Comparison of ENCODE assay signal across 8 cellular contexts in the genomic region with DNA sequence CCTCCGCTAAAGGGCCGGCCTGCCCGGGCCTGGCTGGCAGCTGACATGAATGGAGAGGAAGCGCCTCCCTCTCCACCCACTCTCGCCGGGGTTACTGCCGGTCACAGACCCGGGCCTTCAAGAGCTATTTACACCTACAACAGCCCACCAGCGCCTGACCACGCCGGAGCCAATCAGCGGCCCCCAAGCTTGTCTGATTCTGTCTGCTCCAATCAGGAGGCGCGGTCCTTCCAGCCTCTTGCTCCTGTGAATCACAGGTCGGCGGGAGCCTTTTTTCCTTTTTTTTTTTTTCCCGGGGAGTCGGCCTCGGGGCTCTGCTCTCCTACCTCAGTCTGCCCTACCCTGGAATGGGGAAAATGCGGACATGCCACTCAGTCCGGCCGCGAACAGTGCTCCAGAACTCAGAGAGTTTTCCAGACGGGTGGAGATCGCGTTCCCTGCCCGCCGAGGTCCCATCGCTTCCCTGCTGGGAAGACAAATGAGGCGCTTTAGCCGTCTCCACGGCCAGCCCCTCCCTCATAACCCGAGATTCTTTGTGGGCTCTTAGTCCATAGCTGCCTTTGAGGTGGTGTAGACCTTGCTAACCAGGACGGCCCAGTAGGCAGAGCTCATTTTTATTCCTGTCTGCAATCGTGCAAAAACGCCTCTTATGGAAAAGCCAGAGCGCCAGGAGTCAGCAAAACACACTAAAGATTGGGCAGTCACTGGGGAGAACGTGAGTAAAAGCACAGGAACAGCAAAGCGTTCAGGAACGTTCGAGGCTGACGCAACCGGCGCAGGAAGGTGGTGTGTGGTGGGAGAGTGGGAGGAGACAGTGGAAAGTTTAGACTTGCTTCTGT. TPM values are rescaled to one million over a fixed set of nuclear protein-coding genes. Genes with fewer than 3 reads are reported as not detected.
DNase-seq lines count a peak whose midpoint lies in the region; ATAC-seq, FAIRE-seq and TF ChIP-seq lines count a peak whose summit lies in the region.

No MANE protein-coding gene starts in this region.

- H3K36me3 Mint-ChIP-seq in natural killer cell treated with Interleukin-12 subunit alpha and Interleukin-12 subunit beta and Interleukin-15 and Interleukin-18, amount 100 ng/mL, for 72 hours, result no peaks in the 10 kb centered on the region

- no peak overlapping the region for H3K27ac Mint-ChIP-seq in natural killer cell treated with Interleukin-12 subunit alpha and Interleukin-12 subunit beta and Interleukin-15 and Interleukin-18, amount 100 ng/mL, for 72 hours

- no peak for FAIRE-seq in H54 (lab: Jason Lieb, UNC)

- peak; percentile 25 for TF ChIP-seq POLR2A in H54 (IDR thresholded peaks at IDR 0.05; ENCODE audit: low read depth, low read length)

- peak; percentile 99 for DNase-seq in ELR (ENCODE audit: low read depth)
- peak; percentile 93 for DNase-seq in H54 (ENCODE audit: insufficient read length, low spot score)
- peak; percentile 96 for DNase-seq in LoVo (ENCODE audit: low spot score)
- DNase-seq in RPMI8226, result peak; percentile 90
- peak; percentile 79 for DNase-seq in activated T-helper 9 cell treated with anti-CD3 and anti-CD28 coated beads, Interleukin-2, amount 50 U/mL, for 16 hours (ENCODE audit: low read depth)
- DNase-seq in fibroblast of the conjunctiva (ENCODE audit: low read depth), result peak; percentile 100
- peak; percentile 94 for DNase-seq in natural killer cell treated with Interleukin-12 subunit alpha and Interleukin-12 subunit beta and Interleukin-15 and Interleukin-18, amount 100 ng/mL, for 72 hours (ENCODE audit: low spot score)
- peak; percentile 87 for DNase-seq in stimulated activated naive CD4-positive, alpha-beta T cell treated with Interleukin-2 at 50 U/mL for 16 hours (lab: John Stamatoyannopoulos, UW)

- H3K4me1 Mint-ChIP-seq in natural killer cell treated with Interleukin-12 subunit alpha and Interleukin-12 subunit beta and Interleukin-15 and Interleukin-18, amount 100 ng/mL, for 72 hours (ENCODE audit: low read depth in 2 of 2), result peaks cover 27 to 36% of the 10 kb centered on the region in 2 donors

- no peaks in the 10 kb centered on the region for H3K27me3 Mint-ChIP-seq in natural killer cell treated with Interleukin-12 subunit alpha and Interleukin-12 subunit beta and Interleukin-15 and Interleukin-18, amount 100 ng/mL, for 72 hours

- no peaks in the 10 kb centered on the region for H3K9me3 Mint-ChIP-seq in natural killer cell treated with Interleukin-12 subunit alpha and Interleukin-12 subunit beta and Interleukin-15 and Interleukin-18, amount 100 ng/mL, for 72 hours

- H3K4me3 Mint-ChIP-seq in natural killer cell treated with Interleukin-12 subunit alpha and Interleukin-12 subunit beta and Interleukin-15 and Interleukin-18, amount 100 ng/mL, for 72 hours, result no peak overlapping the region

- peak; percentile 93 to 95 for ATAC-seq in natural killer cell treated with Interleukin-12 subunit alpha and Interleukin-12 subunit beta and Interleukin-15 and Interleukin-18, amount 100 ng/mL, for 72 hours

RNA-seq across cellular contexts. Expression of a gene that starts 26.5 kb away (rescaled TPM):
- total RNA-seq in natural killer cell treated with Interleukin-12 subunit alpha and Interleukin-12 subunit beta and Interleukin-15 and Interleukin-18, amount 100 ng/mL, for 72 hours, result 10 to 100 TPM; 51.4 to 80.1 TPM

RNA-seq across cellular contexts. Expression of a gene that starts 43.5 kb away (rescaled TPM):
- not detected for total RNA-seq in natural killer cell treated with Interleukin-12 subunit alpha and Interleukin-12 subunit beta and Interleukin-15 and Interleukin-18, amount 100 ng/mL, for 72 hours

Comparison
In these comparisons a context has a peak if more than half of its experiments do, and no peak if none do; other contexts are left out.
1. Peak in every context shown above with its lines: DNase-seq and ATAC-seq.